In the genomic region with DNA sequence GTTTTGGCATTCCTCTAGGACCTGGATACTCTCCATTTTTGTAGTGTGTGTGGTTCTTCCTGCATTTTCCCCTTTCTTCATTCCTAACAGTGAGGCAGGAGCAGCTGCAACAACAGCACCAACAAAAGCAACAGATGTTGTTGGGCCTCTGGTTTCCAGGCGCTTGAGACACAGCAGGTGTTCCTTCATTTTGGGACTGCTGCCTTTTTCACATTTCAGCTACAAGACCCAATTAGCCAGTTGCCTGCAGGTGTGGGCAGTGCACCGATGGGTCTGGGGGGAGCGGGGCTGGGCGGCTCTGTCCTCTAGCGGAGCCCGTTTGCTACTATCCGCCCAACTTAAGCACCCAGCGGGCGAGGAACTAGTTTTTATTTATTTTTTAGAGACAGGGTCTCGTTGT, we compare ENCODE assay signal across 10 cellular contexts. TPM values are rescaled to one million over a fixed set of nuclear protein-coding genes. Genes with fewer than 3 reads are reported as not detected.
DNase-seq lines count a peak whose midpoint lies in the region; ATAC-seq and TF ChIP-seq lines count a peak whose summit lies in the region.
"Had no signal": no experiment of that assay in that cellular context is flagged by ENCODE, and none has a peak within 500 bp of the region (broad histone marks: within the 10 kb centered on the region; RNA-seq: fewer than 3 reads in every experiment).

No MANE protein-coding gene starts in this region.

- H3K27ac ChIP-seq in HUES64 (ENCODE audit: low read depth, low read length) (0 out of 2 replicates have a peak overlapping the region, but pooled peaks have one; percentile 16), left lung (peak overlapping the region; percentile 39 to 68)
- H3K27ac ChIP-seq: gastrocnemius medialis, WERI-Rb-1 had no signal

- CTCF ChIA-PET in T-cell (lab: Charles Lee): interaction anchor here in 1 of 2 donors (1.0 to 1.9 kb wide), 10 partner anchors 10 to 54 kb away, joined by 3 to 12 read pairs (median 5); partner anchors contain the start of gene ELF1

- H3K27ac Mint-ChIP-seq in T-cell: peak overlapping the region; percentile 80 to 90

- no peak overlapping the region for H3K9ac ChIP-seq in HUES64 (ENCODE audit: low read depth, low read length)

- ATAC-seq in T-cell (replicated peaks in 1 of 4) (peak in 2 of 4 experiments; percentile 4 to 20), left lung (no peak), GM18907 (IDR thresholded peaks at IDR 0.05; ENCODE audit: unreplicated experiment) (no peak), GM21576 (IDR thresholded peaks at IDR 0.05; ENCODE audit: unreplicated experiment) (no peak)

- intact Hi-C loops in left lung (cut with DNase I): loop anchor here in 1 of 2 donors (10.0 kb wide), 1 partner anchor 62 kb away; no protein-coding TSS in a partner anchor

- no peaks in the 10 kb centered on the region for H3K27me3 ChIP-seq in HUES64 (ENCODE audit: insufficient read depth, low read length)
- no peaks in the 10 kb centered on the region for H3K27me3 ChIP-seq in left lung
- H3K27me3 ChIP-seq: gastrocnemius medialis had no signal

- peaks cover 82 to 91% (median 88%) of the 10 kb centered on the region in 3 donors for H3K4me1 Mint-ChIP-seq in T-cell

- H3K9me3 ChIP-seq in HUES64 (ENCODE audit: insufficient read depth, low read depth, low read length): no peaks in the 10 kb centered on the region
- H3K9me3 ChIP-seq in left lung: no peaks in the 10 kb centered on the region
- H3K9me3 ChIP-seq: gastrocnemius medialis had no signal

- H3K4me3 ChIP-seq in AG10803 (ENCODE audit: low read length) (no peak overlapping the region), HUES64 (ENCODE audit: low read length) (no peak overlapping the region), left lung (no peak overlapping the region)
- H3K4me3 ChIP-seq: gastrocnemius medialis had no signal

- no peaks in the 10 kb centered on the region for H3K9me3 Mint-ChIP-seq in T-cell

- peak; percentile 30 for DNase-seq in AG10803 (ENCODE audit: low read depth)
- DNase-seq in T-cell: no peak
- DNase-seq in left lung: no peak
- no peak for DNase-seq in EL
- DNase-seq in CD1c-positive myeloid dendritic cell (ENCODE audit: extremely low spot score): no peak
- DNase-seq: gastrocnemius medialis, WERI-Rb-1 had no signal

- TF ChIP-seq CTCF in AG10803 (conservative IDR thresholded peaks at IDR 0.05; ENCODE audit: low read length) (no peak), left lung (IDR thresholded peaks at IDR 0.05) (no peak)

- POLR2A ChIA-PET in T-cell (lab: Charles Lee): interaction anchor here in 1 of 2 donors (1.0 to 1.7 kb wide), 2 partner anchors 9 to 10 kb away, joined by 5 to 6 read pairs; no protein-coding TSS in a partner anchor

- no peaks in the 10 kb centered on the region for H3K36me3 ChIP-seq in HUES64 (ENCODE audit: insufficient read depth, low read length)
- peaks cover 0 to 6% of the 10 kb centered on the region in 2 donors for H3K36me3 ChIP-seq in left lung
- H3K36me3 ChIP-seq: gastrocnemius medialis, WERI-Rb-1 had no signal

- no peaks in the 10 kb centered on the region for H3K27me3 Mint-ChIP-seq in T-cell

- H3K4me3 Mint-ChIP-seq in T-cell: no peak overlapping the region

- H3K4me1 ChIP-seq in HUES64 (ENCODE audit: insufficient read depth, low read length) (peaks cover 10% of the 10 kb centered on the region), left lung (peaks cover 5 to 83% of the 10 kb centered on the region in 2 donors)

- H3K36me3 Mint-ChIP-seq in T-cell: peaks cover 15% of the 10 kb centered on the region

- 82% methylated on average over 10 of the region's 10 CpGs for WGBS in HUES64

RNA-seq across cellular contexts. Expression of gene ELF1, which starts 26.0 kb away (rescaled TPM):
- 9.7 TPM for polyA plus RNA-seq in HUES64 (2013, experiment 1 of 2)
- 11.0 TPM for polyA plus RNA-seq in HUES64 (2013, experiment 2 of 2)
- total RNA-seq in T-cell (100 to 1,000 TPM; 133 to 221 (median 146) TPM), left lung (10 to 100 TPM; 58.5 to 84.6 TPM)
